26 cellular contexts compared by ENCODE assay signal in genomic region chr4:71268156-71268555, GRCh38.
DNase-seq lines count a peak whose midpoint lies in the region; ATAC-seq, FAIRE-seq and TF ChIP-seq lines count a peak whose summit lies in the region.
"Had no signal": no experiment of that assay in that cellular context is flagged by ENCODE, and none has a peak within 500 bp of the region (broad histone marks: within the 10 kb centered on the region; RNA-seq: fewer than 3 reads in every experiment).

No MANE protein-coding gene starts in this region.

- TF ChIP-seq CTCF in HepG2 (CRISPR knock-in tag; IDR thresholded peaks at IDR 0.05) (no peak), MCF 10A (IDR thresholded peaks at IDR 0.05; ENCODE audit: unreplicated experiment) (no peak), kidney (IDR thresholded peaks at IDR 0.05; ENCODE audit: borderline replicate concordance, extremely low read depth, insufficient read depth) (no peak), Calu3 (IDR thresholded peaks at IDR 0.05; ENCODE audit: unreplicated experiment) (no peak)

- ATAC-seq in HepG2: no peak
- ATAC-seq: activated T-cell treated with anti-CD3 and anti-CD28 coated beads, Interleukin-2, amount 50 U/mL, for 4 hours; HCT116; stimulated activated effector memory CD8-positive, alpha-beta T cell treated with anti-CD3 and anti-CD28 coated beads, Interleukin-12 subunit alpha, Interleukin-12 subunit beta, amount 100 ng/mL, for 72 hours had no signal

- FAIRE-seq in HepG2 (lab: Jason Lieb, UNC) (no peak), kidney (lab: Jason Lieb, UNC) (no peak)

- TF ChIP-seq EP300 in HepG2 (IDR thresholded peaks at IDR 0.05; ENCODE audit: low read depth in 2 of 2, low read length in 2 of 2) (no peak), HepG2 (CRISPR knock-in tag; IDR thresholded peaks at IDR 0.05; ENCODE audit: borderline replicate concordance) (no peak)

- no peaks in the 10 kb centered on the region for H3K9me3 Mint-ChIP-seq in activated T-helper 2 cell treated with anti-CD3 and anti-CD28 coated beads, Interferon-gamma antibody, Interleukin-2, Interleukin-4, amounts not matched to agents 10 μg/mL and 5 μg/mL and 100 μg/mL, durations not matched to agents 14 hours and 24 hours and 36 hours
- H3K9me3 Mint-ChIP-seq in MCF 10A (ENCODE audit: unreplicated experiment) (no peaks in the 10 kb centered on the region), Calu3 (ENCODE audit: low read depth, unreplicated experiment) (no peaks in the 10 kb centered on the region)
- H3K9me3 Mint-ChIP-seq: activated CD4-positive, alpha-beta T cell treated with anti-CD3 and anti-CD28 coated beads, Interleukin-2, amount 10 ng/mL, durations not matched to agents 24 days and 14 days; activated naive CD4-positive, alpha-beta T cell treated with anti-CD3 and anti-CD28 coated beads for 36 hours; activated T-cell treated with anti-CD3 and anti-CD28 coated beads, Interleukin-2, amount 50 U/mL, for 4 hours; stimulated activated effector memory CD8-positive, alpha-beta T cell treated with anti-CD3 and anti-CD28 coated beads, Interleukin-12 subunit alpha, Interleukin-12 subunit beta, amount 100 ng/mL, for 72 hours had no signal

- no peaks in the 10 kb centered on the region for H3K79me2 ChIP-seq in HepG2 (ENCODE audit: insufficient read depth, low read length)

- peaks cover 3% of the 10 kb centered on the region for H3K27me3 Mint-ChIP-seq in activated T-helper 2 cell treated with anti-CD3 and anti-CD28 coated beads, Interferon-gamma antibody, Interleukin-2, Interleukin-4, amounts not matched to agents 10 μg/mL and 5 μg/mL and 100 μg/mL, durations not matched to agents 14 hours and 24 hours and 36 hours (ENCODE audit: low read depth)
- no peaks in the 10 kb centered on the region for H3K27me3 Mint-ChIP-seq in MCF 10A (ENCODE audit: insufficient read depth, unreplicated experiment)
- no peaks in the 10 kb centered on the region for H3K27me3 Mint-ChIP-seq in Calu3 (ENCODE audit: unreplicated experiment)

- TF ChIP-seq RAD21 in HepG2 (CRISPR knock-in tag; IDR thresholded peaks at IDR 0.05): no peak

- no peaks in the 10 kb centered on the region for H3K27me3 ChIP-seq in HepG2 (ENCODE audit: control insufficient read depth in 1 of 2, insufficient read depth in 2 of 2, low read length in 2 of 2)
- H3K27me3 ChIP-seq: spleen had no signal

- H3K27ac Mint-ChIP-seq in activated T-helper 2 cell treated with anti-CD3 and anti-CD28 coated beads, Interferon-gamma antibody, Interleukin-2, Interleukin-4, amounts not matched to agents 10 μg/mL and 5 μg/mL and 100 μg/mL, durations not matched to agents 14 hours and 24 hours and 36 hours: no peak overlapping the region
- H3K27ac Mint-ChIP-seq in MCF 10A (ENCODE audit: low read depth, unreplicated experiment) (no peak overlapping the region), Calu3 (ENCODE audit: unreplicated experiment) (no peak overlapping the region)
- H3K27ac Mint-ChIP-seq: activated CD4-positive, alpha-beta T cell treated with anti-CD3 and anti-CD28 coated beads, Interleukin-2, amount 10 ng/mL, durations not matched to agents 24 days and 14 days; activated naive CD4-positive, alpha-beta T cell treated with anti-CD3 and anti-CD28 coated beads for 36 hours; stimulated activated effector memory CD8-positive, alpha-beta T cell treated with anti-CD3 and anti-CD28 coated beads, Interleukin-12 subunit alpha, Interleukin-12 subunit beta, amount 100 ng/mL, for 72 hours had no signal

- CTCF ChIA-PET in HepG2 (lab: Yijun Ruan, JAX; ENCODE audit: low intra/inter-chr PET ratio, low total read pairs): no interaction called here
- CTCF ChIA-PET in MCF 10A (lab: Yijun Ruan, JAX): interaction anchor here (0.6 kb wide), 1 partner anchor 76 kb away, joined by 3 read pairs; no protein-coding TSS in a partner anchor
- CTCF ChIA-PET in Calu3 (lab: Charles Lee): interaction anchor here (0.6 to 0.7 kb wide), 3 partner anchors 83 to 1058 kb away, joined by 5 to 10 read pairs (median 6); no protein-coding TSS in a partner anchor

- no peak overlapping the region for H3K4me3 ChIP-seq in HepG2 (replicated peaks in 1 of 3; ENCODE audit: insufficient read depth in 1 of 3, low read depth in 2 of 3, low read length in 3 of 3)
- no peak overlapping the region for H3K4me3 ChIP-seq in kidney (ENCODE audit: low read length in 2 of 2)
- H3K4me3 ChIP-seq: spleen had no signal

- WGBS in HepG2 (ENCODE audit: low lambda C conversion rate): 4% methylated on average over 4 of the region's 4 CpGs

- H3K4me1 ChIP-seq in HepG2 (ENCODE audit: insufficient read depth, low read length): no peaks in the 10 kb centered on the region
- H3K4me1 ChIP-seq in kidney (ENCODE audit: control insufficient read depth in 1 of 2, insufficient read depth in 1 of 2, low read depth in 1 of 2, low read length in 2 of 2): peaks cover 0 to 3% of the 10 kb centered on the region in 2 donors

- no peak overlapping the region for H3K4me3 Mint-ChIP-seq in activated T-helper 2 cell treated with anti-CD3 and anti-CD28 coated beads, Interferon-gamma antibody, Interleukin-2, Interleukin-4, amounts not matched to agents 10 μg/mL and 5 μg/mL and 100 μg/mL, durations not matched to agents 14 hours and 24 hours and 36 hours (ENCODE audit: low read depth)
- H3K4me3 Mint-ChIP-seq in MCF 10A (ENCODE audit: unreplicated experiment) (no peak overlapping the region), Calu3 (ENCODE audit: low read depth, unreplicated experiment) (no peak overlapping the region)
- H3K4me3 Mint-ChIP-seq: activated CD4-positive, alpha-beta T cell treated with anti-CD3 and anti-CD28 coated beads, Interleukin-2, amount 10 ng/mL, durations not matched to agents 24 days and 14 days; activated naive CD4-positive, alpha-beta T cell treated with anti-CD3 and anti-CD28 coated beads for 36 hours; activated T-cell treated with anti-CD3 and anti-CD28 coated beads, Interleukin-2, amount 50 U/mL, for 4 hours; stimulated activated effector memory CD8-positive, alpha-beta T cell treated with anti-CD3 and anti-CD28 coated beads, Interleukin-12 subunit alpha, Interleukin-12 subunit beta, amount 100 ng/mL, for 72 hours had no signal

- no peaks in the 10 kb centered on the region for H4K20me1 ChIP-seq in HepG2 (ENCODE audit: insufficient read depth, low read length)

- BruUV-seq in HepG2 (replicated peaks; lab: Mats Ljungman, UMichigan) (no TSS peak), MCF 10A (replicated peaks; lab: Mats Ljungman, UMichigan) (no TSS peak), Calu3 (replicated peaks; lab: Mats Ljungman, UMichigan) (no TSS peak)

- POLR2A ChIA-PET in HepG2 (lab: Yijun Ruan, JAX) (no interaction called here), MCF 10A (lab: Yijun Ruan, JAX) (no interaction called here)

- H3K4me1 Mint-ChIP-seq in activated T-helper 2 cell treated with anti-CD3 and anti-CD28 coated beads, Interferon-gamma antibody, Interleukin-2, Interleukin-4, amounts not matched to agents 10 μg/mL and 5 μg/mL and 100 μg/mL, durations not matched to agents 14 hours and 24 hours and 36 hours (ENCODE audit: low read depth): no peaks in the 10 kb centered on the region
- no peaks in the 10 kb centered on the region for H3K4me1 Mint-ChIP-seq in MCF 10A (ENCODE audit: insufficient read depth, unreplicated experiment)
- peaks cover 17% of the 10 kb centered on the region for H3K4me1 Mint-ChIP-seq in Calu3 (ENCODE audit: low read depth, unreplicated experiment)
- H3K4me1 Mint-ChIP-seq: activated CD4-positive, alpha-beta T cell treated with anti-CD3 and anti-CD28 coated beads, Interleukin-2, amount 10 ng/mL, durations not matched to agents 24 days and 14 days; stimulated activated effector memory CD8-positive, alpha-beta T cell treated with anti-CD3 and anti-CD28 coated beads, Interleukin-12 subunit alpha, Interleukin-12 subunit beta, amount 100 ng/mL, for 72 hours had no signal

- intact Hi-C loops in HepG2 (cut with micrococcal nuclease; ENCODE audit: unreplicated experiment): no loop called here
- intact Hi-C loops in activated T-helper 2 cell treated with anti-CD3 and anti-CD28 coated beads, Interferon-gamma antibody, Interleukin-2, Interleukin-4, amounts not matched to agents 10 μg/mL and 5 μg/mL and 100 μg/mL, durations not matched to agents 14 hours and 24 hours and 36 hours (cut with micrococcal nuclease): no loop called here
- intact Hi-C loops in MCF 10A (cut with micrococcal nuclease): no loop called here
- intact Hi-C loops in kidney (cut with DNase I): no loop called here
- intact Hi-C loops in Calu3 (cut with micrococcal nuclease; ENCODE audit: unreplicated experiment): loop anchor here (10.0 kb wide), 1 partner anchor 83 kb away; no protein-coding TSS in a partner anchor

- H3K36me3 Mint-ChIP-seq in activated T-helper 2 cell treated with anti-CD3 and anti-CD28 coated beads, Interferon-gamma antibody, Interleukin-2, Interleukin-4, amounts not matched to agents 10 μg/mL and 5 μg/mL and 100 μg/mL, durations not matched to agents 14 hours and 24 hours and 36 hours (ENCODE audit: low read depth): no peaks in the 10 kb centered on the region
- H3K36me3 Mint-ChIP-seq in MCF 10A (ENCODE audit: insufficient read depth, unreplicated experiment) (no peaks in the 10 kb centered on the region), Calu3 (ENCODE audit: insufficient read depth, unreplicated experiment) (no peaks in the 10 kb centered on the region)
- H3K36me3 Mint-ChIP-seq: stimulated activated effector memory CD8-positive, alpha-beta T cell treated with anti-CD3 and anti-CD28 coated beads, Interleukin-12 subunit alpha, Interleukin-12 subunit beta, amount 100 ng/mL, for 72 hours had no signal

- no peak overlapping the region for H3K4me2 ChIP-seq in HepG2 (ENCODE audit: low read depth, low read length)
- H3K4me2 ChIP-seq: KMS-11 had no signal

- TF ChIP-seq POLR2A in HepG2 (IDR thresholded peaks at IDR 0.05; ENCODE audit: insufficient read depth in 1 of 2, low read depth in 2 of 2, low read length in 2 of 2): no peak

- H3K9ac ChIP-seq in HepG2 (ENCODE audit: insufficient read depth, low read depth, low read length) (no peak overlapping the region), kidney (ENCODE audit: low read length in 2 of 2) (no peak overlapping the region)
- H3K9ac ChIP-seq: KMS-11 had no signal

- no peak overlapping the region for H2AFZ ChIP-seq in HepG2 (ENCODE audit: low read length)

- H3K9me3 ChIP-seq in HepG2 (ENCODE audit: low read length) (no peaks in the 10 kb centered on the region), kidney (ENCODE audit: control insufficient read depth in 1 of 2, low read length in 2 of 2) (no peaks in the 10 kb centered on the region)
- H3K9me3 ChIP-seq: spleen had no signal

- DNase-seq in SHP77 treated with DMSO at 0.1 percent for 48 hours (lab: John Stamatoyannopoulos, UW) (peak; percentile 1), SHP77 (lab: John Stamatoyannopoulos, UW) (no peak), OCI-M1 (lab: John Stamatoyannopoulos, UW) (peak; percentile 16), HepG2 (ENCODE audit: low spot score) (no peak), MCF 10A (ENCODE audit: unreplicated experiment) (no peak), kidney (no peak), Calu3 (no peak)
- no peak for DNase-seq in activated T-helper 2 cell treated with anti-CD3 and anti-CD28 coated beads, Interferon-gamma antibody, Interleukin-2, Interleukin-4, amounts not matched to agents 10 μg/mL and 5 μg/mL and 100 μg/mL, durations not matched to agents 14 hours and 24 hours and 36 hours (ENCODE audit: low spot score)
- DNase-seq: activated CD4-positive, alpha-beta T cell treated with anti-CD3 and anti-CD28 coated beads, Interleukin-2, amount 10 ng/mL, durations not matched to agents 24 days and 14 days; activated naive CD4-positive, alpha-beta T cell treated with anti-CD3 and anti-CD28 coated beads for 36 hours; activated T-cell treated with anti-CD3 and anti-CD28 coated beads, Interleukin-2, amount 50 U/mL, for 4 hours; cortex of kidney; DMS79 treated with DMSO at 0.1 percent for 48 hours; glutamatergic neuron; mammary epithelial cell; NCI-H1048; NCI-H1694 treated with DMSO at 0.1 percent for 48 hours; NCI-H2227 treated with DMSO at 0.1 percent for 48 hours; NCI-H774; retina; spleen; stimulated activated CD4-positive, alpha-beta T cell treated with anti-CD3 and anti-CD28 coated beads, Interleukin-2, amount 100 ng/mL, for 48 hours; substantia nigra had no signal

- in situ Hi-C loops in HepG2 (cut with HindIII; ENCODE audit: extremely low pct_ligation_motif_present, low pct_unique_long_range_greater_than_20kb): no loop called here

- no peak overlapping the region for H3K27ac ChIP-seq in HepG2 (ENCODE audit: extremely low read length, insufficient read depth, low read length)
- no peak overlapping the region for H3K27ac ChIP-seq in kidney (ENCODE audit: low read depth in 2 of 2, low read length in 2 of 2)
- H3K27ac ChIP-seq: KMS-11, spleen had no signal

- H3K36me3 ChIP-seq in HepG2 (replicated peaks in 1 of 2; ENCODE audit: control insufficient read depth in 1 of 2, insufficient read depth in 2 of 2, low read length in 2 of 2) (no peaks in the 10 kb centered on the region), kidney (ENCODE audit: control insufficient read depth in 1 of 2, insufficient read depth in 2 of 2, low read length in 2 of 2) (no peaks in the 10 kb centered on the region)
- H3K36me3 ChIP-seq: spleen had no signal

Comparison
In these comparisons a context has a peak if more than half of its experiments do, and no peak if none do; other contexts are left out.
1. DNase-seq: peak in SHP77 treated with DMSO at 0.1 percent for 48 hours (single experiment) and OCI-M1 (single experiment); none in SHP77 (0 of 2), HepG2 (single experiment), activated T-helper 2 cell treated with anti-CD3 and anti-CD28 coated beads, Interferon-gamma antibody, Interleukin-2, Interleukin-4, amounts not matched to agents 10 μg/mL and 5 μg/mL and 100 μg/mL, durations not matched to agents 14 hours and 24 hours and 36 hours (single experiment), MCF 10A (single experiment), kidney (single experiment) and Calu3 (single experiment).